In genomic region chr15:78978601-78979179, GRCh38 we compare ENCODE assay signal across 2 cellular contexts.
TF ChIP-seq lines count a peak whose summit lies in the region.

No MANE protein-coding gene starts in this region.

TF ChIP-seq in HCT116, 20 proteins besides CTCF, POLR2A, EP300 and RAD21:
- TF ChIP-seq EZH2phosphoT487 (IDR thresholded peaks at IDR 0.05; ENCODE audit: borderline replicate concordance) = no peak
TF ChIP-seq in HCT116: peak in this region for 0.

TF ChIP-seq in GM12878, 131 proteins besides CTCF, POLR2A, EP300 and RAD21:
- TF ChIP-seq, protein P1, sequence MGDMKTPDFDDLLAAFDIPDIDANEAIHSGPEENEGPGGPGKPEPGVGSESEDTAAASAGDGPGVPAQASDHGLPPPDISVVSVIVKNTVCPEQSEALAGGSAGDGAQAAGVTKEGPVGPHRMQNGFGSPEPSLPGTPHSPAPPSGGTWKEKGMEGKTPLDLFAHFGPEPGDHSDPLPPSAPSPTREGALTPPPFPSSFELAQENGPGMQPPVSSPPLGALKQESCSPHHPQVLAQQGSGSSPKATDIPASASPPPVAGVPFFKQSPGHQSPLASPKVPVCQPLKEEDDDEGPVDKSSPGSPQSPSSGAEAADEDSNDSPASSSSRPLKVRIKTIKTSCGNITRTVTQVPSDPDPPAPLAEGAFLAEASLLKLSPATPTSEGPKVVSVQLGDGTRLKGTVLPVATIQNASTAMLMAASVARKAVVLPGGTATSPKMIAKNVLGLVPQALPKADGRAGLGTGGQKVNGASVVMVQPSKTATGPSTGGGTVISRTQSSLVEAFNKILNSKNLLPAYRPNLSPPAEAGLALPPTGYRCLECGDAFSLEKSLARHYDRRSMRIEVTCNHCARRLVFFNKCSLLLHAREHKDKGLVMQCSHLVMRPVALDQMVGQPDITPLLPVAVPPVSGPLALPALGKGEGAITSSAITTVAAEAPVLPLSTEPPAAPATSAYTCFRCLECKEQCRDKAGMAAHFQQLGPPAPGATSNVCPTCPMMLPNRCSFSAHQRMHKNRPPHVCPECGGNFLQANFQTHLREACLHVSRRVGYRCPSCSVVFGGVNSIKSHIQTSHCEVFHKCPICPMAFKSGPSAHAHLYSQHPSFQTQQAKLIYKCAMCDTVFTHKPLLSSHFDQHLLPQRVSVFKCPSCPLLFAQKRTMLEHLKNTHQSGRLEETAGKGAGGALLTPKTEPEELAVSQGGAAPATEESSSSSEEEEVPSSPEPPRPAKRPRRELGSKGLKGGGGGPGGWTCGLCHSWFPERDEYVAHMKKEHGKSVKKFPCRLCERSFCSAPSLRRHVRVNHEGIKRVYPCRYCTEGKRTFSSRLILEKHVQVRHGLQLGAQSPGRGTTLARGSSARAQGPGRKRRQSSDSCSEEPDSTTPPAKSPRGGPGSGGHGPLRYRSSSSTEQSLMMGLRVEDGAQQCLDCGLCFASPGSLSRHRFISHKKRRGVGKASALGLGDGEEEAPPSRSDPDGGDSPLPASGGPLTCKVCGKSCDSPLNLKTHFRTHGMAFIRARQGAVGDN (IDR thresholded peaks at IDR 0.05) = 0 out of 2 replicates have a peak, but pooled peaks have one; percentile 22
- peak; percentile 41 for TF ChIP-seq IKZF1 (conservative IDR thresholded peaks at IDR 0.05)
- TF ChIP-seq POU2F2 (IDR thresholded peaks at IDR 0.05; ENCODE audit: borderline replicate concordance, low read depth, low read length) = peak; percentile 6; the same call in 1 of the 3 replicates
- TF ChIP-seq CREB1 (IDR thresholded peaks at IDR 0.05; ENCODE audit: low read depth) = no peak
- 0 out of 4 replicates have a peak, but pooled peaks of 1 of the 2 experiments have one; percentile 11 for TF ChIP-seq BHLHE40 (IDR thresholded peaks at IDR 0.05; ENCODE audit: borderline replicate concordance in 1 of 2, low read depth in 2 of 2, low read length in 1 of 2)
- no peak for TF ChIP-seq KAT2A (conservative IDR thresholded peaks at IDR 0.05; ENCODE audit: control insufficient read depth, low read depth, low read length)
- TF ChIP-seq POLR2AphosphoS5 (IDR thresholded peaks at IDR 0.05; ENCODE audit: low read length) = no peak
- TF ChIP-seq CREM (IDR thresholded peaks at IDR 0.05; ENCODE audit: low read depth) = no peak
- no peak for TF ChIP-seq ZNF24 (IDR thresholded peaks at IDR 0.05)
- TF ChIP-seq MXI1 (IDR thresholded peaks at IDR 0.05; ENCODE audit: low read depth, low read length) = no peak
- 0 out of 2 replicates have a peak, but pooled peaks have one; percentile 34 for TF ChIP-seq TAF1 (IDR thresholded peaks at IDR 0.05; ENCODE audit: borderline replicate concordance, low read depth, low read length)
- no peak for TF ChIP-seq GABPA (IDR thresholded peaks at IDR 0.05; ENCODE audit: low read depth)
- TF ChIP-seq KLF5 (IDR thresholded peaks at IDR 0.05; ENCODE audit: partially characterized antibody) = no peak
- TF ChIP-seq NFIC (IDR thresholded peaks at IDR 0.05; ENCODE audit: low read depth, low read length) = no peak
- no peak for TF ChIP-seq CHD4 (IDR thresholded peaks at IDR 0.05)
- peak; percentile 28; the same call in 1 of the 2 replicates for TF ChIP-seq GATAD2B (conservative IDR thresholded peaks at IDR 0.05; ENCODE audit: low read depth)
- no peak for TF ChIP-seq JUNB (IDR thresholded peaks at IDR 0.05)
- TF ChIP-seq NR2F1 (conservative IDR thresholded peaks at IDR 0.05) = no peak
- TF ChIP-seq ZBED1 (IDR thresholded peaks at IDR 0.05; ENCODE audit: borderline replicate concordance) = no peak
- TF ChIP-seq SP1 (IDR thresholded peaks at IDR 0.05; ENCODE audit: low read depth, low read length) = no peak
- TF ChIP-seq NBN (IDR thresholded peaks at IDR 0.05) = no peak
